Comparison of ENCODE assay signal across 11 cellular contexts in genomic region chr14:24483604-24484252, GRCh38. TPM values are rescaled to one million over a fixed set of nuclear protein-coding genes. Genes with fewer than 3 reads are reported as not detected.
DNase-seq lines count a peak whose midpoint lies in the region; ATAC-seq and TF ChIP-seq lines count a peak whose summit lies in the region.
"Had no signal": no experiment of that assay in that cellular context is flagged by ENCODE, and none has a peak within 500 bp of the region (broad histone marks: within the 10 kb centered on the region; RNA-seq: fewer than 3 reads in every experiment).

No MANE protein-coding gene starts in this region.

- H2AFZ ChIP-seq in mammary epithelial cell (ENCODE audit: low read depth, low read length), result peak overlapping the region; percentile 50
- H2AFZ ChIP-seq: neural progenitor cell had no signal

- H3K27me3 ChIP-seq in mammary epithelial cell (ENCODE audit: insufficient read depth, low read length) (no peaks in the 10 kb centered on the region), A673 (replicated peaks; ENCODE audit: insufficient read depth, low read depth, low read length, poor library complexity) (no peaks in the 10 kb centered on the region), ascending aorta (no peaks in the 10 kb centered on the region)
- H3K27me3 ChIP-seq: neural progenitor cell had no signal

- no peaks in the 10 kb centered on the region for H3K9me3 ChIP-seq in mammary epithelial cell (replicated peaks; ENCODE audit: insufficient read depth, low read length)
- no peaks in the 10 kb centered on the region for H3K9me3 ChIP-seq in A673 (ENCODE audit: low read depth, low read length, poor library complexity, severe bottlenecking)
- peaks cover 0 to 8% of the 10 kb centered on the region in 2 donors for H3K9me3 ChIP-seq in ascending aorta

- no peak overlapping the region for H3K4me2 ChIP-seq in mammary epithelial cell (ENCODE audit: insufficient read depth, low read depth, low read length)
- H3K4me2 ChIP-seq: neural progenitor cell had no signal

- in situ Hi-C loops in mammary epithelial cell (cut with MboI; ENCODE audit: low sequenced_read_pairs in 2 of 2), result no loop called here

- POLR2A ChIA-PET in A673 (lab: Charles Lee; ENCODE audit: low non-redundant PET), result no interaction called here

- no peaks in the 10 kb centered on the region for H3K79me2 ChIP-seq in mammary epithelial cell (ENCODE audit: insufficient read depth, low read length)

- TF ChIP-seq CTCF in mammary epithelial cell (conservative IDR thresholded peaks at IDR 0.05 in 1 of 2, IDR thresholded peaks at IDR 0.05 in 1 of 2; ENCODE audit: extremely low read depth in 1 of 2, insufficient read depth in 1 of 2, low read depth in 1 of 2, low read length in 2 of 2), result no peak
- TF ChIP-seq CTCF in A673 (conservative IDR thresholded peaks at IDR 0.05; ENCODE audit: low read depth, low read length), result no peak
- TF ChIP-seq CTCF in ascending aorta (IDR thresholded peaks at IDR 0.05), result no peak

- 46% methylated on average over 4 of the region's 4 CpGs for WGBS in mammary epithelial cell (ENCODE audit: low coverage, missing lambda C conversion rate)

- H3K4me3 ChIP-seq in mammary epithelial cell (replicated peaks in 1 of 3; ENCODE audit: insufficient read depth in 1 of 3, low read depth in 2 of 3, low read length in 3 of 3) (no peak overlapping the region), A673 (ENCODE audit: low read depth, low read length, poor library complexity, severe bottlenecking) (no peak overlapping the region), ascending aorta (no peak overlapping the region)
- H3K4me3 ChIP-seq: neural progenitor cell had no signal

- H3K9ac ChIP-seq in mammary epithelial cell (ENCODE audit: insufficient read depth, low read length), result no peak overlapping the region
- H3K9ac ChIP-seq: neural progenitor cell had no signal

- DNase-seq in AG08395 (ENCODE audit: low spot score) (peak; percentile 16), NOMO-1 (lab: John Stamatoyannopoulos, UW; ENCODE audit: unreplicated experiment in 2 of 2) (peak; percentile 57 to 86), mammary epithelial cell (no peak), A673 (ENCODE audit: low spot score) (no peak), ascending aorta (ENCODE audit: low spot score in 2 of 2) (no peak), hypothalamus (lab: John Stamatoyannopoulos, UW) (no peak), NCI-H2081 (lab: John Stamatoyannopoulos, UW) (no peak)
- DNase-seq: NCI-H2171 had no signal

- peak; percentile 56 for ATAC-seq in GM18868 (IDR thresholded peaks at IDR 0.05; ENCODE audit: unreplicated experiment)

- H4K20me1 ChIP-seq in mammary epithelial cell (ENCODE audit: insufficient read depth, low read length), result no peaks in the 10 kb centered on the region

- no peaks in the 10 kb centered on the region for H3K36me3 ChIP-seq in mammary epithelial cell (ENCODE audit: insufficient read depth, low read length)
- no peaks in the 10 kb centered on the region for H3K36me3 ChIP-seq in A673 (ENCODE audit: insufficient read depth, low read length, poor library complexity, severe bottlenecking)
- H3K36me3 ChIP-seq in ascending aorta, result no peaks in the 10 kb centered on the region
- H3K36me3 ChIP-seq: neural progenitor cell had no signal

- H3K4me1 ChIP-seq in mammary epithelial cell (ENCODE audit: insufficient read depth, low read length) (peaks cover 8% of the 10 kb centered on the region), A673 (ENCODE audit: insufficient read depth, low read length, poor library complexity, severe bottlenecking) (no peaks in the 10 kb centered on the region), ascending aorta (no peaks in the 10 kb centered on the region)
- H3K4me1 ChIP-seq: neural progenitor cell had no signal

- CTCF ChIA-PET in mammary epithelial cell (lab: Charles Lee; ENCODE audit: low non-redundant PET) (no interaction called here), A673 (lab: Charles Lee) (no interaction called here)

- BruUV-seq in mammary epithelial cell (replicated peaks; lab: Mats Ljungman, UMichigan), result no TSS peak
- no TSS peak for BruUV-seq in A673 (replicated peaks; lab: Mats Ljungman, UMichigan)

- intact Hi-C loops in mammary epithelial cell (cut with micrococcal nuclease), result loop anchor here (5.0 kb wide), 1 partner anchor 124 kb away; the partner anchor contains the start of gene GZMH
- intact Hi-C loops in A673 (cut with micrococcal nuclease; ENCODE audit: unreplicated experiment), result no loop called here
- intact Hi-C loops in ascending aorta (cut with DNase I), result no loop called here

- no peak overlapping the region for H3K27ac ChIP-seq in mammary epithelial cell (ENCODE audit: insufficient read depth, low read depth, low read length)
- H3K27ac ChIP-seq in A673 (ENCODE audit: low read depth, low read length, poor library complexity, severe bottlenecking), result no peak overlapping the region
- no peak overlapping the region for H3K27ac ChIP-seq in ascending aorta
- H3K27ac ChIP-seq: neural progenitor cell, VCaP had no signal

- dilution Hi-C loops in mammary epithelial cell (cut with HindIII; ENCODE audit: low sequenced_read_pairs), result no loop called here

RNA-seq across cellular contexts. Expression of gene CMA1, which starts 24.3 kb away (rescaled TPM):
- total RNA-seq in mammary epithelial cell (not detected), A673 (2021) (not detected in 2 replicates), ascending aorta (not detected)
- polyA plus RNA-seq in mammary epithelial cell, result not detected
- not detected for polyA minus RNA-seq in mammary epithelial cell

RNA-seq across cellular contexts. Expression of gene SDR39U1, which starts 41.2 kb away (rescaled TPM):
- 10 to 100 TPM in 1 of 2 donors, 1 to 10 TPM in 1; 8.8 to 39.1 TPM for total RNA-seq in mammary epithelial cell
- 40.2 TPM for polyA plus RNA-seq in mammary epithelial cell
- 9.8 TPM for polyA minus RNA-seq in mammary epithelial cell
- total RNA-seq in A673 (2021), result 49.1 and 52.1 TPM in 2 replicates
- total RNA-seq in ascending aorta, result 98.3 TPM

RNA-seq across cellular contexts. Expression of gene KHNYN, which starts 54.0 kb away (rescaled TPM):
- total RNA-seq in mammary epithelial cell (10 to 100 TPM; 60.2 to 75.0 TPM), A673 (2021) (32.7 and 40.3 TPM in 2 replicates), ascending aorta (70.4 TPM)
- polyA plus RNA-seq in mammary epithelial cell, result 16.7 TPM
- polyA minus RNA-seq in mammary epithelial cell, result 34.9 TPM

RNA-seq across cellular contexts. Expression of gene CBLN3, which starts 54.3 kb away (rescaled TPM):
- total RNA-seq in mammary epithelial cell, result 1 to 10 TPM; 1.3 to 3.1 TPM
- 0.78 TPM for polyA plus RNA-seq in mammary epithelial cell
- polyA minus RNA-seq in mammary epithelial cell, result not detected
- 0.80 and 1.4 TPM in 2 replicates for total RNA-seq in A673 (2021)
- 2.2 TPM for total RNA-seq in ascending aorta

Comparison
In these comparisons a context has a peak if more than half of its experiments do, and no peak if none do; other contexts are left out.
1. DNase-seq: peak in AG08395 (single experiment) and NOMO-1 (2 of 2); none in mammary epithelial cell (single experiment), A673 (single experiment), ascending aorta (0 of 2), hypothalamus (0 of 51) and NCI-H2081 (0 of 2).